ENCODE assay signal across 23 cellular contexts in genomic region chr1:200099040-200099439, GRCh38.
DNase-seq lines count a peak whose midpoint lies in the region; ATAC-seq, FAIRE-seq and TF ChIP-seq lines count a peak whose summit lies in the region.
"Had no signal": no experiment of that assay in that cellular context is flagged by ENCODE, and none has a peak within 500 bp of the region (broad histone marks: within the 10 kb centered on the region; RNA-seq: fewer than 3 reads in every experiment).

No MANE protein-coding gene starts in this region.

- H2AFZ ChIP-seq in GM12878 (ENCODE audit: control insufficient read depth, low read depth, low read length), result no peak overlapping the region
- H2AFZ ChIP-seq: neural progenitor cell had no signal

- TF ChIP-seq EP300 in GM12878 (IDR thresholded peaks at IDR 0.05; ENCODE audit: borderline replicate concordance in 1 of 2, control insufficient read depth in 1 of 2, low read depth in 2 of 2, low read length in 2 of 2), result no peak

- BruUV-seq in GM12878 (replicated peaks; lab: Mats Ljungman, UMichigan), result no TSS peak

- no peak overlapping the region for H3K4me2 ChIP-seq in GM12878 (ENCODE audit: control insufficient read depth, insufficient read depth)
- H3K4me2 ChIP-seq: neural progenitor cell had no signal

- SMC1A ChIA-PET in GM12878 (lab: Charles Lee; ENCODE audit: uncharacterized antibody, unreplicated experiment), result interaction anchor here (0.7 to 2.0 kb wide), 10 partner anchors 10 to 383 kb away, joined by 3 to 6 read pairs (median 4); no protein-coding TSS in a partner anchor

- no peak overlapping the region for H3K27ac ChIP-seq in GM12878 (ENCODE audit: control insufficient read depth, insufficient read depth)
- no peak overlapping the region for H3K27ac ChIP-seq in upper lobe of right lung
- H3K27ac ChIP-seq in coronary artery, result no peak overlapping the region
- H3K27ac ChIP-seq: foreskin keratinocyte, neural progenitor cell, prostate gland, SK-N-MC had no signal

- H3K9me3 Mint-ChIP-seq in stimulated activated memory B cell treated with anti-CD40 and anti-IgM and Interleukin-4, amounts not matched to agents 10 μg/mL and 1 μg/mL and 100 μg/mL, for 72 hours, result no peaks in the 10 kb centered on the region
- H3K9me3 Mint-ChIP-seq: activated T-cell treated with anti-CD3 and anti-CD28 coated beads, Interleukin-2, amount 50 U/mL, for 24 hours; dendritic cell treated with granulocyte-macrophage colony-stimulating factor and Interleukin-4, amounts not matched to agents 40 ng/mL and 50 ng/mL, for 4 days; neural progenitor cell had no signal

- H3K4me3 ChIP-seq in GM12878 (no peak overlapping the region), upper lobe of right lung (no peak overlapping the region), coronary artery (no peak overlapping the region)
- H3K4me3 ChIP-seq: neural progenitor cell, prostate gland, SK-N-MC had no signal

- H3K36me3 Mint-ChIP-seq in stimulated activated memory B cell treated with anti-CD40 and anti-IgM and Interleukin-4, amounts not matched to agents 10 μg/mL and 1 μg/mL and 100 μg/mL, for 72 hours, result no peaks in the 10 kb centered on the region
- H3K36me3 Mint-ChIP-seq: neural progenitor cell had no signal

- no peak overlapping the region for H3K4me3 Mint-ChIP-seq in stimulated activated memory B cell treated with anti-CD40 and anti-IgM and Interleukin-4, amounts not matched to agents 10 μg/mL and 1 μg/mL and 100 μg/mL, for 72 hours
- H3K4me3 Mint-ChIP-seq: activated T-cell treated with anti-CD3 and anti-CD28 coated beads, Interleukin-2, amount 50 U/mL, for 24 hours; dendritic cell treated with granulocyte-macrophage colony-stimulating factor and Interleukin-4, amounts not matched to agents 40 ng/mL and 50 ng/mL, for 4 days; neural progenitor cell; T-helper 17 cell had no signal

- TF ChIP-seq CTCF in GM12878 (IDR thresholded peaks at IDR 0.05 in 2 of 3, conservative IDR thresholded peaks at IDR 0.05 in 1 of 3; ENCODE audit: control insufficient read depth in 2 of 3, extremely low read depth in 1 of 3, insufficient read depth in 1 of 3, low read depth in 3 of 3, low read length in 3 of 3) (no peak), upper lobe of right lung (IDR thresholded peaks at IDR 0.05) (no peak), coronary artery (IDR thresholded peaks at IDR 0.05) (no peak)

- POLR2A ChIA-PET in GM12878 (lab: Charles Lee), result no interaction called here

- FAIRE-seq in GM12878 (lab: Jason Lieb, UNC), result no peak
- FAIRE-seq: bronchial epithelial cell, islet of Langerhans had no signal

- H3K9me3 ChIP-seq in GM12878 (replicated peaks; ENCODE audit: control insufficient read depth, insufficient read depth, low read length), result no peaks in the 10 kb centered on the region
- H3K9me3 ChIP-seq in upper lobe of right lung, result no peaks in the 10 kb centered on the region
- H3K9me3 ChIP-seq: BE2C, prostate gland had no signal

- peak; percentile 86 for ATAC-seq in Right ventricle myocardium inferior
- ATAC-seq in GM12878, result no peak
- peak; percentile 23 to 38 for ATAC-seq in left cardiac atrium
- peak; percentile 50 for ATAC-seq in upper lobe of right lung
- no peak for ATAC-seq in stimulated activated memory B cell treated with anti-CD40 and anti-IgM and Interleukin-4, amounts not matched to agents 10 μg/mL and 1 μg/mL and 100 μg/mL, for 72 hours
- ATAC-seq: foreskin keratinocyte, T-helper 17 cell had no signal

- no peaks in the 10 kb centered on the region for H4K20me1 ChIP-seq in GM12878 (ENCODE audit: control insufficient read depth, insufficient read depth)

- no peaks in the 10 kb centered on the region for H3K27me3 Mint-ChIP-seq in stimulated activated memory B cell treated with anti-CD40 and anti-IgM and Interleukin-4, amounts not matched to agents 10 μg/mL and 1 μg/mL and 100 μg/mL, for 72 hours
- H3K27me3 Mint-ChIP-seq: activated T-cell treated with anti-CD3 and anti-CD28 coated beads, Interleukin-2, amount 50 U/mL, for 24 hours; dendritic cell treated with granulocyte-macrophage colony-stimulating factor and Interleukin-4, amounts not matched to agents 40 ng/mL and 50 ng/mL, for 4 days had no signal

- H3K9ac ChIP-seq in GM12878 (ENCODE audit: control insufficient read depth, insufficient read depth, low read length), result no peak overlapping the region
- H3K9ac ChIP-seq: neural progenitor cell had no signal

- CTCF ChIA-PET in GM12878 (lab: Yijun Ruan, JAX), result interaction anchor here (0.6 to 1.7 kb wide), 4 partner anchors 12 to 414 kb away, joined by 3 to 4 read pairs (median 4); no protein-coding TSS in a partner anchor

- intact Hi-C loops in Right ventricle myocardium inferior (cut with DNase I), result no loop called here
- intact Hi-C loops in cardiac septum (cut with DNase I), result no loop called here
- intact Hi-C loops in GM12878 (cut with micrococcal nuclease; ENCODE audit: unreplicated experiment), result no loop called here
- intact Hi-C loops in left cardiac atrium (cut with DNase I), result no loop called here
- intact Hi-C loops in upper lobe of right lung (cut with DNase I), result no loop called here

- TF ChIP-seq POLR2A in GM12878 (IDR thresholded peaks at IDR 0.05; ENCODE audit: low read depth, low read length), result no peak

- no peaks in the 10 kb centered on the region for H3K36me3 ChIP-seq in GM12878 (ENCODE audit: control insufficient read depth in 2 of 2, insufficient read depth in 2 of 2, low read length in 1 of 2)
- no peaks in the 10 kb centered on the region for H3K36me3 ChIP-seq in upper lobe of right lung
- H3K36me3 ChIP-seq: BE2C, neural progenitor cell, prostate gland had no signal

- in situ Hi-C loops in GM12878 (cut with MboI), result no loop called here

- WGBS in GM12878 (ENCODE audit: insufficient coverage, insufficient replicate concordance, low lambda C conversion rate, missing lambda C conversion rate), result 38% methylated on average over 3 of the region's 3 CpGs

- no peak overlapping the region for H3K27ac Mint-ChIP-seq in stimulated activated memory B cell treated with anti-CD40 and anti-IgM and Interleukin-4, amounts not matched to agents 10 μg/mL and 1 μg/mL and 100 μg/mL, for 72 hours
- H3K27ac Mint-ChIP-seq: activated T-cell treated with anti-CD3 and anti-CD28 coated beads, Interleukin-2, amount 50 U/mL, for 24 hours; dendritic cell treated with granulocyte-macrophage colony-stimulating factor and Interleukin-4, amounts not matched to agents 40 ng/mL and 50 ng/mL, for 4 days; neural progenitor cell; T-helper 17 cell had no signal

- no peak for DNase-seq in Right ventricle myocardium inferior (ENCODE audit: missing footprints)
- DNase-seq in cardiac septum (ENCODE audit: low spot score), result no peak
- no peak for DNase-seq in GM12878 (ENCODE audit: low read depth, low spot score)
- DNase-seq in left cardiac atrium, result no peak
- DNase-seq in upper lobe of right lung, result no peak
- no peak for DNase-seq in kidney glomerular epithelial cell (lab: John Stamatoyannopoulos, UW)
- DNase-seq in coronary artery (ENCODE audit: low spot score), result no peak
- DNase-seq: activated gamma-delta T cell treated with Interleukin-2 at 50 U/mL for 16 hours; activated T-cell treated with anti-CD3 and anti-CD28 coated beads, Interleukin-2, amount 50 U/mL, for 24 hours; BE2C; DND-41; foreskin keratinocyte; hippocampal formation; NCI-H1092; NCI-H187; T-helper 17 cell had no signal

- no peaks in the 10 kb centered on the region for H3K79me2 ChIP-seq in GM12878 (ENCODE audit: control insufficient read depth, insufficient read depth, low read length)

- no peaks in the 10 kb centered on the region for H3K4me1 ChIP-seq in GM12878 (ENCODE audit: control insufficient read depth, insufficient read depth, low read length)
- no peaks in the 10 kb centered on the region for H3K4me1 ChIP-seq in upper lobe of right lung
- H3K4me1 ChIP-seq: BE2C, neural progenitor cell, prostate gland had no signal

- no peaks in the 10 kb centered on the region for H3K4me1 Mint-ChIP-seq in stimulated activated memory B cell treated with anti-CD40 and anti-IgM and Interleukin-4, amounts not matched to agents 10 μg/mL and 1 μg/mL and 100 μg/mL, for 72 hours
- H3K4me1 Mint-ChIP-seq: neural progenitor cell had no signal

- H3K27me3 ChIP-seq in GM12878 (replicated peaks in 1 of 2; ENCODE audit: control insufficient read depth in 2 of 2, insufficient read depth in 2 of 2, low read length in 1 of 2) (no peaks in the 10 kb centered on the region), upper lobe of right lung (no peaks in the 10 kb centered on the region)
- H3K27me3 ChIP-seq: neural progenitor cell had no signal

- RAD21 ChIA-PET in GM12878 (lab: Charles Lee; ENCODE audit: unreplicated experiment), result interaction anchor here (0.8 to 1.9 kb wide), 6 partner anchors 10 to 390 kb away, joined by 3 to 6 read pairs (median 4); no protein-coding TSS in a partner anchor

- no peak for TF ChIP-seq RAD21 in GM12878 (IDR thresholded peaks at IDR 0.05; ENCODE audit: insufficient read depth, low read depth, low read length)

TF ChIP-seq in GM12878, 131 proteins besides CTCF, POLR2A, EP300 and RAD21:
- no peak for TF ChIP-seq HDAC6 (IDR thresholded peaks at IDR 0.05; ENCODE audit: unreplicated experiment)
- TF ChIP-seq MEF2B (IDR thresholded peaks at IDR 0.05; ENCODE audit: partially characterized antibody, poor library complexity, severe bottlenecking), result peak; percentile 80
- no peak for TF ChIP-seq FOS (IDR thresholded peaks at IDR 0.05; ENCODE audit: borderline replicate concordance, extremely low read depth, insufficient read length)

Comparison
In these comparisons a context has a peak if more than half of its experiments do, and no peak if none do; other contexts are left out.
1. ATAC-seq: peak in Right ventricle myocardium inferior (single experiment), left cardiac atrium (2 of 2) and upper lobe of right lung (single experiment); none in GM12878 (single experiment) and stimulated activated memory B cell treated with anti-CD40 and anti-IgM and Interleukin-4, amounts not matched to agents 10 μg/mL and 1 μg/mL and 100 μg/mL, for 72 hours (single experiment).